In genomic region chr15:51398676-51399075, GRCh38 we compare ENCODE assay signal across 15 cellular contexts. TPM values are rescaled to one million over a fixed set of nuclear protein-coding genes. Genes with fewer than 3 reads are reported as not detected.
DNase-seq lines count a peak whose midpoint lies in the region; TF ChIP-seq lines count a peak whose summit lies in the region.
"Had no signal": no experiment of that assay in that cellular context is flagged by ENCODE, and none has a peak within 500 bp of the region (broad histone marks: within the 10 kb centered on the region; RNA-seq: fewer than 3 reads in every experiment).

No MANE protein-coding gene starts in this region.

- H3K4me3 Mint-ChIP-seq in brain (peak overlapping the region in 2 of 5 experiments; percentile 16 to 21), nephron (no peak overlapping the region)
- H3K4me3 Mint-ChIP-seq: HFFc6 had no signal

- no peak overlapping the region for H3K27ac ChIP-seq in RWPE1
- H3K27ac ChIP-seq: BLaER1 had no signal

- peaks cover 12% of the 10 kb centered on the region for H3K27me3 Mint-ChIP-seq in brain
- peaks cover 22% of the 10 kb centered on the region for H3K27me3 Mint-ChIP-seq in nephron (ENCODE audit: low read depth)

- H3K27ac Mint-ChIP-seq in brain: peak overlapping the region in 3 of 5 experiments; percentile 21 to 77 (median 50)
- H3K27ac Mint-ChIP-seq in nephron: peak overlapping the region in 2 of 3 experiments; percentile 30 to 55
- H3K27ac Mint-ChIP-seq: HFFc6 had no signal

- H3K36me3 Mint-ChIP-seq in brain (no peaks in the 10 kb centered on the region), nephron (ENCODE audit: low read depth) (no peaks in the 10 kb centered on the region)

- no peak for TF ChIP-seq CTCF in brain (conservative IDR thresholded peaks at IDR 0.05)
- TF ChIP-seq CTCF in nephron (IDR thresholded peaks at IDR 0.05; ENCODE audit: unreplicated experiment in 3 of 3): no peak
- TF ChIP-seq CTCF in RWPE1 (conservative IDR thresholded peaks at IDR 0.05; ENCODE audit: low read depth): no peak

- H3K9me3 Mint-ChIP-seq in brain (peaks cover 0 to 3% (median 0%) of the 10 kb centered on the region in 5 experiments), nephron (no peaks in the 10 kb centered on the region)
- H3K9me3 Mint-ChIP-seq: HFFc6 had no signal

- DNase-seq in NCI-H82 (lab: John Stamatoyannopoulos, UW): peak; percentile 33
- no peak for DNase-seq in NCI-H82 treated with DMSO at 0.1 percent for 48 hours (lab: John Stamatoyannopoulos, UW; ENCODE audit: unreplicated experiment)
- DNase-seq in mucosa of gallbladder (ENCODE audit: low spot score): no peak
- no peak for DNase-seq in activated CD4-positive, alpha-beta T cell treated with anti-CD3 and anti-CD28 coated beads for 1 hour
- no peak for DNase-seq in RWPE1 (ENCODE audit: low spot score)
- DNase-seq: 8988T, AML-193, DMS53, GF-D8, HCEC 1CT, HFFc6 had no signal

- peaks cover 36% of the 10 kb centered on the region for H3K4me1 Mint-ChIP-seq in brain
- peaks cover 24% of the 10 kb centered on the region for H3K4me1 Mint-ChIP-seq in nephron

- POLR2A ChIA-PET in RWPE1 (lab: Yijun Ruan, JAX; ENCODE audit: low non-redundant PET): no interaction called here

- CTCF ChIA-PET in RWPE1 (lab: Yijun Ruan, JAX): interaction anchor here (1.4 kb wide), 1 partner anchor 235 kb away, joined by 6 read pairs; no protein-coding TSS in a partner anchor

RNA-seq across cellular contexts. Expression of gene GLDN, which starts 57.2 kb away (rescaled TPM):
- 10.0 TPM for polyA plus RNA-seq in brain (ENCODE audit: insufficient read depth, low read depth, low replicate concordance)
- total RNA-seq in mucosa of gallbladder: 20.7 TPM
- total RNA-seq: HFFc6, HT1080 had no signal
